19 cellular contexts compared by ENCODE assay signal in the genomic region with DNA sequence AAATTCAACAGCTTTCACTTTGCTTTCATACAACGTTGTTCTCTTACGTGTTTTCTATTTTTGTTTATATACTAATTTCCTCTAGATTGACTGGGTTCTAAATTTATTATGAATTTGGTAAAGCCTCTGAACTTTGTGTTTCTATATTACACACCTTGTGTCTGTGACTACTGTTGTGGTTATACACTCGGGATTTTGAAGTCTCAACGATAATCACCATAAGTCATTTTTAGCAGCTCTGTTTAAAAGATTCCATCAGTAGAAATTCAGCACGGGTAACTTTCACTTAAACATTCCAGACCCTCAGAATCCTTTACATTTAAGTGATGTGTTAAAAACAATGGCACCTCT. TPM values are rescaled to one million over a fixed set of nuclear protein-coding genes. Genes with fewer than 3 reads are reported as not detected.
DNase-seq lines count a peak whose midpoint lies in the region; ATAC-seq and TF ChIP-seq lines count a peak whose summit lies in the region.
"Had no signal": no experiment of that assay in that cellular context is flagged by ENCODE, and none has a peak within 500 bp of the region (broad histone marks: within the 10 kb centered on the region; RNA-seq: fewer than 3 reads in every experiment).

No MANE protein-coding gene starts in this region.

- TF ChIP-seq CTCF in osteoblast (IDR thresholded peaks at IDR 0.05; ENCODE audit: extremely low read depth, low read depth, low read length) (no peak), heart left ventricle (IDR thresholded peaks at IDR 0.05) (no peak)

- no peaks in the 10 kb centered on the region for H3K27me3 Mint-ChIP-seq in activated T-cell treated with anti-CD3 and anti-CD28 coated beads, Interleukin-2, amount 50 U/mL, for 4 hours (ENCODE audit: low read depth)
- H3K27me3 Mint-ChIP-seq in activated CD4-positive, alpha-beta memory T cell treated with anti-CD3 and anti-CD28 coated beads for 36 hours = no peaks in the 10 kb centered on the region

- H3K9me3 ChIP-seq in osteoblast (ENCODE audit: low read depth, low read length) (no peaks in the 10 kb centered on the region), heart left ventricle (peaks cover 0 to 14% (median 6%) of the 10 kb centered on the region in 12 donors)
- H3K9me3 ChIP-seq: prostate gland, testis had no signal

- peak overlapping the region; percentile 3 for H3K4me2 ChIP-seq in osteoblast (ENCODE audit: insufficient read depth, low read length)

- H3K27me3 ChIP-seq in osteoblast (ENCODE audit: insufficient read depth, low read length) (peaks cover 27% of the 10 kb centered on the region), heart left ventricle (peaks cover 0 to 7% (median 0%) of the 10 kb centered on the region in 9 donors)
- H3K27me3 ChIP-seq: Peyer's patch, testis had no signal

- no peak overlapping the region for H3K4me3 ChIP-seq in osteoblast (ENCODE audit: insufficient read depth, low read length)
- H3K4me3 ChIP-seq in heart left ventricle = no peak overlapping the region
- H3K4me3 ChIP-seq: Peyer's patch, prostate gland, testis had no signal

- H3K36me3 Mint-ChIP-seq in activated T-cell treated with anti-CD3 and anti-CD28 coated beads, Interleukin-2, amount 50 U/mL, for 4 hours (ENCODE audit: insufficient read depth) = no peaks in the 10 kb centered on the region
- H3K36me3 Mint-ChIP-seq in activated CD4-positive, alpha-beta memory T cell treated with anti-CD3 and anti-CD28 coated beads for 36 hours = peaks cover 7% of the 10 kb centered on the region

- no peak overlapping the region for H3K27ac ChIP-seq in osteoblast (ENCODE audit: low read depth, low read length)
- no peak overlapping the region for H3K27ac ChIP-seq in heart left ventricle
- H3K27ac ChIP-seq: epithelial cell of prostate, Peyer's patch, prostate gland, testis had no signal

- POLR2A ChIA-PET in activated CD4-positive, alpha-beta memory T cell treated with anti-CD3 and anti-CD28 coated beads for 36 hours (lab: Charles Lee) = interaction anchor here (2.2 to 4.0 kb wide), 3 partner anchors 29 to 94 kb away, joined by 7 to 25 read pairs (median 20); a partner anchor contains a TSS

- TF ChIP-seq POLR2A in heart left ventricle (IDR thresholded peaks at IDR 0.05) = no peak

- H3K4me1 ChIP-seq in osteoblast (ENCODE audit: insufficient read depth, low read length) (peaks cover 4% of the 10 kb centered on the region), heart left ventricle (peaks cover 0 to 16% (median 0%) of the 10 kb centered on the region in 12 donors)
- H3K4me1 ChIP-seq: Peyer's patch, prostate gland, testis had no signal

- no peaks in the 10 kb centered on the region for H3K79me2 ChIP-seq in osteoblast (ENCODE audit: insufficient read depth, low read length)

- no peak for DNase-seq in activated T-cell treated with anti-CD3 and anti-CD28 coated beads, Interleukin-2, amount 50 U/mL, for 4 hours
- DNase-seq in activated T-cell treated with anti-CD3 and anti-CD28 coated beads for 4 hours (no peak), osteoblast (ENCODE audit: insufficient read length, low spot score, missing footprints) (no peak), heart left ventricle (no peak), COLO829 (ENCODE audit: low spot score) (no peak), CD1c-positive myeloid dendritic cell (ENCODE audit: extremely low spot score) (no peak)
- DNase-seq in activated CD4-positive, alpha-beta memory T cell treated with anti-CD3 and anti-CD28 coated beads for 36 hours = no peak
- DNase-seq: activated CD4-positive, alpha-beta T cell treated with anti-CD3 and anti-CD28 coated beads, Interleukin-2, amount 50 U/mL, for 48 hours; DMS79; head of caudate nucleus; kidney glomerular epithelial cell; NCI-H187; NCI-H510A; Peyer's patch; stimulated activated CD4-positive, alpha-beta T cell treated with anti-CD3 and anti-CD28 coated beads, Interleukin-12 subunit alpha, Interleukin-12 subunit beta, amount 100 ng/mL, for 4 hours; testis had no signal

- ATAC-seq in activated T-cell treated with anti-CD3 and anti-CD28 coated beads, Interleukin-2, amount 50 U/mL, for 4 hours = peak; percentile 22 to 23
- ATAC-seq in HG03378 (IDR thresholded peaks at IDR 0.05; ENCODE audit: unreplicated experiment) = peak; percentile 35
- ATAC-seq in heart left ventricle = no peak

- no peaks in the 10 kb centered on the region for H4K20me1 ChIP-seq in osteoblast (ENCODE audit: insufficient read depth, low read length)

- H3K36me3 ChIP-seq in osteoblast (ENCODE audit: insufficient read depth, low read length) = no peaks in the 10 kb centered on the region
- H3K36me3 ChIP-seq in heart left ventricle = no peaks in the 10 kb centered on the region
- H3K36me3 ChIP-seq: Peyer's patch, prostate gland had no signal

- peak overlapping the region; percentile 18 for H3K27ac Mint-ChIP-seq in activated CD4-positive, alpha-beta memory T cell treated with anti-CD3 and anti-CD28 coated beads for 36 hours

- peaks cover 10% of the 10 kb centered on the region for H3K9me3 Mint-ChIP-seq in activated T-cell treated with anti-CD3 and anti-CD28 coated beads, Interleukin-2, amount 50 U/mL, for 4 hours
- H3K9me3 Mint-ChIP-seq in activated CD4-positive, alpha-beta memory T cell treated with anti-CD3 and anti-CD28 coated beads for 36 hours = peaks cover 13% of the 10 kb centered on the region

- intact Hi-C loops in activated CD4-positive, alpha-beta memory T cell treated with anti-CD3 and anti-CD28 coated beads for 36 hours (cut with micrococcal nuclease) = loop anchor here (5.0 kb wide), 1 partner anchor 649 kb away; no protein-coding TSS in a partner anchor
- intact Hi-C loops in heart left ventricle (cut with DNase I) = no loop called here

- 61 to 71% (median 62%) methylated on average over 5 of the region's 5 CpGs for WGBS in heart left ventricle, 4 donors

- no peak overlapping the region for H2AFZ ChIP-seq in osteoblast (ENCODE audit: low read length)

- H3K4me3 Mint-ChIP-seq in activated T-cell treated with anti-CD3 and anti-CD28 coated beads, Interleukin-2, amount 50 U/mL, for 4 hours = peak overlapping the region; percentile 58
- peak overlapping the region; percentile 38 for H3K4me3 Mint-ChIP-seq in activated CD4-positive, alpha-beta memory T cell treated with anti-CD3 and anti-CD28 coated beads for 36 hours

- peaks cover 64% of the 10 kb centered on the region for H3K4me1 Mint-ChIP-seq in activated T-cell treated with anti-CD3 and anti-CD28 coated beads, Interleukin-2, amount 50 U/mL, for 4 hours (ENCODE audit: low read depth)
- peaks cover 64% of the 10 kb centered on the region for H3K4me1 Mint-ChIP-seq in activated CD4-positive, alpha-beta memory T cell treated with anti-CD3 and anti-CD28 coated beads for 36 hours (ENCODE audit: low read depth)

- CTCF ChIA-PET in activated CD4-positive, alpha-beta memory T cell treated with anti-CD3 and anti-CD28 coated beads for 36 hours (lab: Charles Lee) = interaction anchor here (1.4 to 2.6 kb wide), 5 partner anchors 11 to 96 kb away, joined by 3 to 12 read pairs (median 9); a partner anchor contains a TSS

RNA-seq across cellular contexts. Expression of a gene that starts 31.8 kb away (rescaled TPM):
- 10 to 100 TPM; 72.8 to 92.3 (median 85.3) TPM for total RNA-seq in activated T-cell treated with anti-CD3 and anti-CD28 coated beads, Interleukin-2, amount 50 U/mL, for 4 hours
- total RNA-seq in activated CD4-positive, alpha-beta memory T cell treated with anti-CD3 and anti-CD28 coated beads for 36 hours = 100 to 1,000 TPM; 117 to 123 TPM
- total RNA-seq in osteoblast (86.9 and 94.8 TPM in 2 replicates), heart left ventricle (100 to 1,000 TPM in 1 of 9 donors, 10 to 100 TPM in 8; 40.0 to 101 (median 83.5) TPM)
- 10 to 100 TPM; 23.6 to 71.3 TPM for polyA plus RNA-seq in heart left ventricle

Comparison
In these comparisons a context has a peak if more than half of its experiments do, and no peak if none do; other contexts are left out.
1. ATAC-seq: peak in activated T-cell treated with anti-CD3 and anti-CD28 coated beads, Interleukin-2, amount 50 U/mL, for 4 hours (2 of 2) and HG03378 (single experiment); none in heart left ventricle (0 of 4).